In genomic region chr4:81605278-81605677, GRCh38 we compare ENCODE assay signal across 19 cellular contexts.
A peak's percentile ranks its signal among the peaks of the same experiment; 100 is the strongest.
DNase-seq lines count a peak whose midpoint lies in the region; FAIRE-seq lines count a peak whose summit lies in the region.
"Had no signal": no experiment of that assay in that cellular context is flagged by ENCODE, and none has a peak within 500 bp of the region (broad histone marks: within the 10 kb centered on the region; RNA-seq: fewer than 3 reads in every experiment).

No MANE protein-coding gene starts in this region.

- WGBS in small intestine, 3 donors: 41 to 57% (median 41%) methylated on average over 2 of the region's 2 CpGs

- no peaks in the 10 kb centered on the region for H3K9me3 ChIP-seq in small intestine (ENCODE audit: control insufficient read depth, low read depth)
- H3K9me3 ChIP-seq: pancreas, SJSA1, vagina had no signal

- peak in 2 of 3 experiments; percentile 10 to 29 for DNase-seq in NCI-H1417 (lab: John Stamatoyannopoulos, UW)
- no peak for DNase-seq in NCI-H1417 treated with DMSO at 0.1 percent for 48 hours (lab: John Stamatoyannopoulos, UW)
- peak; percentile 27 to 40 for DNase-seq in NCI-H524 (lab: John Stamatoyannopoulos, UW)
- DNase-seq in kidney tubule cell (ENCODE audit: low spot score): peak; percentile 44
- peak; percentile 43 for DNase-seq in small intestine
- no peak for DNase-seq in T1000 (lab: John Stamatoyannopoulos, UW)
- DNase-seq in activated CD4-positive, alpha-beta T cell treated with anti-CD3 and anti-CD28 coated beads, Interleukin-2, amount 50 U/mL, for 1 hour: no peak
- no peak for DNase-seq in activated naive CD4-positive, alpha-beta T cell treated with Interleukin-2 at 50 U/mL for 16 hours
- DNase-seq: activated CD8-positive, alpha-beta memory T cell treated with anti-CD3 and anti-CD28 coated beads for 24 hours; activated naive CD8-positive, alpha-beta T cell treated with anti-CD3 and anti-CD28 coated beads for 36 hours; Calu3; GF-D8; glutamatergic neuron; IMR-90; NCI-H82; pancreas had no signal

- no peaks in the 10 kb centered on the region for H3K36me3 ChIP-seq in small intestine (ENCODE audit: control insufficient read depth in 2 of 2, insufficient read depth in 2 of 2, low read length in 2 of 2)
- H3K36me3 ChIP-seq: pancreas, SJSA1, vagina had no signal

- H3K27ac ChIP-seq in small intestine (ENCODE audit: low read depth in 1 of 2, low read length in 1 of 2): no peak overlapping the region
- H3K27ac ChIP-seq: pancreas, SJSA1, vagina had no signal

- peaks cover 3 to 5% of the 10 kb centered on the region in 2 donors for H3K4me1 ChIP-seq in small intestine (ENCODE audit: control insufficient read depth in 2 of 2, insufficient read depth in 1 of 2, low read depth in 1 of 2, low read length in 1 of 2)
- H3K4me1 ChIP-seq: pancreas, SJSA1 had no signal

- H3K4me3 ChIP-seq in small intestine (ENCODE audit: low read depth in 1 of 2, low read length in 2 of 2): no peak overlapping the region
- H3K4me3 ChIP-seq: GM12878, pancreas, SJSA1, vagina had no signal

- no peak for FAIRE-seq in small intestine (lab: Jason Lieb, UNC)
- FAIRE-seq: GM12878, pancreas had no signal

- H3K27me3 ChIP-seq in small intestine (ENCODE audit: control insufficient read depth in 2 of 2, insufficient read depth in 2 of 2, low read length in 2 of 2): no peaks in the 10 kb centered on the region
- H3K27me3 ChIP-seq: pancreas, vagina had no signal

Comparison
In these comparisons a context has a peak if more than half of its experiments do, and no peak if none do; other contexts are left out.
1. DNase-seq: peak in NCI-H1417 (2 of 3), NCI-H524 (2 of 2), kidney tubule cell (single experiment) and small intestine (single experiment); none in NCI-H1417 treated with DMSO at 0.1 percent for 48 hours (single experiment), T1000 (single experiment), activated CD4-positive, alpha-beta T cell treated with anti-CD3 and anti-CD28 coated beads, Interleukin-2, amount 50 U/mL, for 1 hour (single experiment) and activated naive CD4-positive, alpha-beta T cell treated with Interleukin-2 at 50 U/mL for 16 hours (single experiment).